In genomic region chr7:137880432-137880831, GRCh38 we compare ENCODE assay signal across 11 cellular contexts. TPM values are rescaled to one million over a fixed set of nuclear protein-coding genes. Genes with fewer than 3 reads are reported as not detected.
DNase-seq lines count a peak whose midpoint lies in the region; TF ChIP-seq lines count a peak whose summit lies in the region.
"Had no signal": no experiment of that assay in that cellular context is flagged by ENCODE, and none has a peak within 500 bp of the region (broad histone marks: within the 10 kb centered on the region; RNA-seq: fewer than 3 reads in every experiment).

No MANE protein-coding gene starts in this region.

- H3K9me3 ChIP-seq in breast epithelium (peaks cover 6 to 9% of the 10 kb centered on the region in 2 donors), adipocyte (ENCODE audit: control insufficient read depth, low read length) (peaks cover 10% of the 10 kb centered on the region), vagina (no peaks in the 10 kb centered on the region)
- H3K9me3 ChIP-seq: mucosa of descending colon had no signal

- TF ChIP-seq CTCF in MCF 10A (IDR thresholded peaks at IDR 0.05; ENCODE audit: unreplicated experiment) (no peak), breast epithelium (IDR thresholded peaks at IDR 0.05) (no peak), foreskin fibroblast (IDR thresholded peaks at IDR 0.05; ENCODE audit: low read depth, low read length) (no peak), vagina (IDR thresholded peaks at IDR 0.05) (no peak)

- POLR2A ChIA-PET in MCF 10A (lab: Yijun Ruan, JAX), result interaction anchor here (1.3 to 1.7 kb wide), 2 partner anchors 13 to 210 kb away, joined by 3 read pairs; no protein-coding TSS in a partner anchor

- CTCF ChIA-PET in MCF 10A (lab: Yijun Ruan, JAX), result interaction anchor here (0.7 to 9.0 kb wide), 10 partner anchors 12 to 786 kb away, joined by 3 to 53 read pairs (median 3); no protein-coding TSS in a partner anchor

- H3K27ac ChIP-seq in breast epithelium, result peak overlapping the region in 1 of 2 donors; percentile 87
- H3K27ac ChIP-seq in vagina, result peak overlapping the region; percentile 79

- H3K9me3 Mint-ChIP-seq in MCF 10A (ENCODE audit: unreplicated experiment), result no peaks in the 10 kb centered on the region

- peaks cover 25% of the 10 kb centered on the region for H3K36me3 ChIP-seq in breast epithelium
- peaks cover 59% of the 10 kb centered on the region for H3K36me3 ChIP-seq in adipocyte (ENCODE audit: control insufficient read depth, insufficient read depth, low read length, severe bottlenecking)
- peaks cover 9 to 47% of the 10 kb centered on the region in 2 donors for H3K36me3 ChIP-seq in vagina

- H3K27ac Mint-ChIP-seq in MCF 10A (ENCODE audit: low read depth, unreplicated experiment), result peak overlapping the region; percentile 62

- peaks cover 31% of the 10 kb centered on the region for H3K4me1 Mint-ChIP-seq in MCF 10A (ENCODE audit: insufficient read depth, unreplicated experiment)

- no peaks in the 10 kb centered on the region for H3K4me1 ChIP-seq in breast epithelium
- peaks cover 65% of the 10 kb centered on the region for H3K4me1 ChIP-seq in adipocyte (ENCODE audit: control insufficient read depth, insufficient read depth, low read length)
- H3K4me1 ChIP-seq in vagina, result peaks cover 45% of the 10 kb centered on the region

- TF ChIP-seq POLR2A in breast epithelium (IDR thresholded peaks at IDR 0.05) (no peak), vagina (IDR thresholded peaks at IDR 0.05) (no peak)

- H3K4me3 ChIP-seq in breast epithelium (no peak overlapping the region), adipocyte (ENCODE audit: low read length) (no peak overlapping the region), foreskin fibroblast (ENCODE audit: low read depth in 1 of 2, low read length in 2 of 2) (no peak overlapping the region), vagina (no peak overlapping the region)
- H3K4me3 ChIP-seq: mucosa of descending colon had no signal

- H3K9ac ChIP-seq in adipocyte (ENCODE audit: low read length), result peak overlapping the region; percentile 73

- H3K27me3 Mint-ChIP-seq in MCF 10A (ENCODE audit: insufficient read depth, unreplicated experiment), result no peaks in the 10 kb centered on the region

- H3K4me3 Mint-ChIP-seq in MCF 10A (ENCODE audit: unreplicated experiment), result no peak overlapping the region

- intact Hi-C loops in MCF 10A (cut with micrococcal nuclease), result no loop called here
- intact Hi-C loops in breast epithelium (cut with DNase I; ENCODE audit: low total_unique reads), result no loop called here
- intact Hi-C loops in vagina (cut with DNase I), result no loop called here

- no TSS peak for BruUV-seq in MCF 10A (replicated peaks; lab: Mats Ljungman, UMichigan)

- peak; percentile 91 for DNase-seq in MCF 10A (ENCODE audit: unreplicated experiment)
- DNase-seq in breast epithelium (ENCODE audit: low spot score in 2 of 2), result no peak
- DNase-seq in adipocyte (ENCODE audit: low read depth), result peak; percentile 77
- DNase-seq in foreskin fibroblast, result peak; percentile 85 to 92
- no peak for DNase-seq in vagina (ENCODE audit: extremely low spot score in 2 of 2)
- DNase-seq in cerebellar nuclear complex (lab: John Stamatoyannopoulos, UW), result no peak
- DNase-seq in activated CD4-positive, alpha-beta T cell treated with anti-CD3 and anti-CD28 coated beads, Interleukin-2, amount 50 U/mL, for 4 hours, result no peak
- no peak for DNase-seq in NCI-H2171 (lab: John Stamatoyannopoulos, UW)
- DNase-seq: activated T-cell treated with anti-CD3 and anti-CD28 coated beads, Interleukin-2, amount 50 U/mL, for 1 hour; mucosa of descending colon; NCI-H2081 had no signal

- no peaks in the 10 kb centered on the region for H3K27me3 ChIP-seq in breast epithelium
- H3K27me3 ChIP-seq in adipocyte (replicated peaks; ENCODE audit: control insufficient read depth, insufficient read depth, low read length), result no peaks in the 10 kb centered on the region
- H3K27me3 ChIP-seq in vagina, result no peaks in the 10 kb centered on the region

- H3K36me3 Mint-ChIP-seq in MCF 10A (ENCODE audit: insufficient read depth, unreplicated experiment), result peaks cover 56% of the 10 kb centered on the region

RNA-seq across cellular contexts. Expression of gene DGKI, which starts 33.7 kb away (rescaled TPM):
- 1.4 and 1.7 TPM in 2 replicates for total RNA-seq in MCF 10A (2022)
- 1 to 10 TPM; 2.7 to 4.1 (median 2.9) TPM for total RNA-seq in breast epithelium
- total RNA-seq in vagina, result 1.2 TPM

Comparison
In these comparisons a context has a peak if more than half of its experiments do, and no peak if none do; other contexts are left out.
1. DNase-seq: peak in MCF 10A (single experiment), adipocyte (single experiment) and foreskin fibroblast (2 of 2); none in breast epithelium (0 of 2), vagina (0 of 2), cerebellar nuclear complex (0 of 2), activated CD4-positive, alpha-beta T cell treated with anti-CD3 and anti-CD28 coated beads, Interleukin-2, amount 50 U/mL, for 4 hours (0 of 2) and NCI-H2171 (single experiment).